In genomic region chr6:13422601-13423247, GRCh38 we compare ENCODE assay signal across 9 cellular contexts.
A peak's percentile ranks its signal among the peaks of the same experiment; 100 is the strongest.
DNase-seq lines count a peak whose midpoint lies in the region; ATAC-seq and TF ChIP-seq lines count a peak whose summit lies in the region.
"Had no signal": no experiment of that assay in that cellular context is flagged by ENCODE, and none has a peak within 500 bp of the region (broad histone marks: within the 10 kb centered on the region; RNA-seq: fewer than 3 reads in every experiment).

No MANE protein-coding gene starts in this region.

- intact Hi-C loops in ascending aorta (cut with DNase I), result no loop called here
- intact Hi-C loops in left ventricle myocardium superior (cut with micrococcal nuclease), result no loop called here

- H3K9me3 ChIP-seq in AG04450 (ENCODE audit: control insufficient read depth, insufficient read depth, low read length), result no peaks in the 10 kb centered on the region
- no peaks in the 10 kb centered on the region for H3K9me3 ChIP-seq in ascending aorta
- no peaks in the 10 kb centered on the region for H3K9me3 ChIP-seq in neuron (ENCODE audit: low read length)

- peak overlapping the region; percentile 34 for H3K27ac ChIP-seq in AG04450 (ENCODE audit: low read depth, low read length)
- peak overlapping the region; percentile 53 to 55 for H3K27ac ChIP-seq in ascending aorta

- POLR2A ChIA-PET in AG04450 (lab: Yijun Ruan, JAX), result interaction anchor here (1.9 kb wide), 1 partner anchor 9 kb away, joined by 9 read pairs; no protein-coding TSS in a partner anchor

- H2AFZ ChIP-seq in neuron (ENCODE audit: low read depth, low read length), result peak overlapping the region; percentile 43

- H3K4me3 ChIP-seq in AG04450 (ENCODE audit: low read depth, low read length) (no peak overlapping the region), ascending aorta (peak overlapping the region in 1 of 2 donors; percentile 7), neuron (ENCODE audit: low read length) (peak overlapping the region; percentile 10)

- CTCF ChIA-PET in AG04450 (lab: Charles Lee), result interaction anchor here (0.8 to 1.2 kb wide), 3 partner anchors 10 to 153 kb away, joined by 3 to 11 read pairs (median 3); no protein-coding TSS in a partner anchor

- H3K27me3 ChIP-seq in AG04450 (ENCODE audit: control insufficient read depth, insufficient read depth, low read length) (no peaks in the 10 kb centered on the region), ascending aorta (no peaks in the 10 kb centered on the region), neuron (ENCODE audit: insufficient read depth, low read length) (no peaks in the 10 kb centered on the region)

- TF ChIP-seq CTCF in AG04450 (IDR thresholded peaks at IDR 0.05; ENCODE audit: low read depth, low read length), result no peak
- TF ChIP-seq CTCF in ascending aorta (IDR thresholded peaks at IDR 0.05), result no peak

- H3K4me1 ChIP-seq in ascending aorta, result peaks cover 20 to 37% of the 10 kb centered on the region in 2 donors
- H3K4me1 ChIP-seq in neuron (ENCODE audit: insufficient read depth, low read length), result peaks cover 18% of the 10 kb centered on the region

- ATAC-seq in left ventricle myocardium superior (peak; percentile 43), HG03095 (IDR thresholded peaks at IDR 0.05; ENCODE audit: unreplicated experiment) (no peak), GM21825 (IDR thresholded peaks at IDR 0.05; ENCODE audit: unreplicated experiment) (no peak), GM21367 (IDR thresholded peaks at IDR 0.05; ENCODE audit: unreplicated experiment) (no peak)

- no peaks in the 10 kb centered on the region for H3K36me3 ChIP-seq in ascending aorta
- H3K36me3 ChIP-seq in neuron (ENCODE audit: insufficient read depth, low read length), result no peaks in the 10 kb centered on the region

- DNase-seq in AG04450 (ENCODE audit: low read depth, low spot score) (no peak), ascending aorta (ENCODE audit: low spot score in 2 of 2) (no peak), left ventricle myocardium superior (no peak), NCI-H345 treated with DMSO at 0.1 percent for 48 hours (lab: John Stamatoyannopoulos, UW; ENCODE audit: unreplicated experiment) (no peak)
- DNase-seq: activated B cell treated with CpG ODN at 0.5 μM for 24 hours had no signal
